ENCODE assay signal across 30 cellular contexts in genomic region chr10:77400041-77400440, GRCh38.
DNase-seq lines count a peak whose midpoint lies in the region; ATAC-seq, FAIRE-seq and TF ChIP-seq lines count a peak whose summit lies in the region.
"Had no signal": no experiment of that assay in that cellular context is flagged by ENCODE, and none has a peak within 500 bp of the region (broad histone marks: within the 10 kb centered on the region; RNA-seq: fewer than 3 reads in every experiment).

No MANE protein-coding gene starts in this region.

- in situ Hi-C loops in HepG2 (cut with HindIII; ENCODE audit: extremely low pct_ligation_motif_present, low pct_unique_long_range_greater_than_20kb) = no loop called here

- no peak overlapping the region for H3K4me2 ChIP-seq in HepG2 (ENCODE audit: low read depth, low read length)
- H3K4me2 ChIP-seq: A549 had no signal

- no peaks in the 10 kb centered on the region for H3K79me2 ChIP-seq in HepG2 (ENCODE audit: insufficient read depth, low read length)

- no peak for TF ChIP-seq RAD21 in HepG2 (CRISPR knock-in tag; IDR thresholded peaks at IDR 0.05)

- H2AFZ ChIP-seq in HepG2 (ENCODE audit: low read length) = no peak overlapping the region

- H3K9me3 ChIP-seq in esophagus muscularis mucosa (no peaks in the 10 kb centered on the region), tibial artery (no peaks in the 10 kb centered on the region), HepG2 (ENCODE audit: low read length) (no peaks in the 10 kb centered on the region)
- H3K9me3 ChIP-seq: A549, mucosa of descending colon, suprapubic skin had no signal

- peaks cover 0 to 24% (median 15%) of the 10 kb centered on the region in 4 donors for H3K4me1 ChIP-seq in esophagus muscularis mucosa
- H3K4me1 ChIP-seq in tibial artery = peaks cover 0 to 24% (median 19%) of the 10 kb centered on the region in 4 donors
- H3K4me1 ChIP-seq in HepG2 (ENCODE audit: insufficient read depth, low read length) = no peaks in the 10 kb centered on the region
- H3K4me1 ChIP-seq: suprapubic skin had no signal

- H4K20me1 ChIP-seq in HepG2 (ENCODE audit: insufficient read depth, low read length) = no peaks in the 10 kb centered on the region

- no peak for FAIRE-seq in HepG2 (lab: Jason Lieb, UNC)
- FAIRE-seq: A549, colon, D721Med had no signal

- CTCF ChIA-PET in HepG2 (lab: Yijun Ruan, JAX; ENCODE audit: low intra/inter-chr PET ratio, low total read pairs) = no interaction called here

- no peak overlapping the region for H3K9ac ChIP-seq in HepG2 (ENCODE audit: insufficient read depth, low read depth, low read length)

- H3K27ac ChIP-seq in esophagus muscularis mucosa (replicated peaks in 1 of 4) = peak overlapping the region in 3 of 4 donors; percentile 8 to 33 (median 27)
- peak overlapping the region; percentile 41 to 45 for H3K27ac ChIP-seq in tibial artery
- H3K27ac ChIP-seq in HepG2 (ENCODE audit: extremely low read length, insufficient read depth, low read length) = no peak overlapping the region
- H3K27ac ChIP-seq: A549, SK-N-MC, skin epidermis, suprapubic skin had no signal

- ATAC-seq in HepG2 = no peak
- ATAC-seq: A549; left cardiac atrium; mucosa of descending colon; natural killer cell; stimulated activated naive B cell treated with anti-CD40 and anti-IgM and Interleukin-4, amounts not matched to agents 10 μg/mL and 1 μg/mL and 100 μg/mL, for 72 hours; WTC11 had no signal

- no TSS peak for BruUV-seq in HepG2 (replicated peaks; lab: Mats Ljungman, UMichigan)

- 58% methylated on average over 4 of the region's 4 CpGs for WGBS in esophagus muscularis mucosa
- WGBS in HepG2 (ENCODE audit: low lambda C conversion rate) = 6% methylated on average over 4 of the region's 4 CpGs

- intact Hi-C loops in esophagus muscularis mucosa (cut with DNase I) = no loop called here
- intact Hi-C loops in tibial artery (cut with DNase I; ENCODE audit: low total_unique reads) = no loop called here
- intact Hi-C loops in cardiac septum (cut with DNase I) = no loop called here
- intact Hi-C loops in HepG2 (cut with micrococcal nuclease; ENCODE audit: unreplicated experiment) = no loop called here

- H3K4me3 ChIP-seq in esophagus muscularis mucosa (no peak overlapping the region), tibial artery (no peak overlapping the region), HepG2 (replicated peaks in 1 of 3; ENCODE audit: insufficient read depth in 1 of 3, low read depth in 2 of 3, low read length in 3 of 3) (no peak overlapping the region)
- H3K4me3 ChIP-seq: A549, mucosa of descending colon, SK-N-MC, skin epidermis, suprapubic skin had no signal

- TF ChIP-seq POLR2A in esophagus muscularis mucosa (IDR thresholded peaks at IDR 0.05; ENCODE audit: low read depth) = no peak
- TF ChIP-seq POLR2A in HepG2 (IDR thresholded peaks at IDR 0.05; ENCODE audit: insufficient read depth in 1 of 2, low read depth in 2 of 2, low read length in 2 of 2) = no peak

- DNase-seq in NCI-H1417 (lab: John Stamatoyannopoulos, UW) = peak in 2 of 3 experiments; percentile 39 to 60
- no peak for DNase-seq in NCI-H1417 treated with DMSO at 0.1 percent for 48 hours (lab: John Stamatoyannopoulos, UW)
- DNase-seq in NCI-H345 (lab: John Stamatoyannopoulos, UW) = peak; percentile 49
- DNase-seq in esophagus muscularis mucosa (ENCODE audit: extremely low spot score) = no peak
- DNase-seq in tibial artery = no peak
- DNase-seq in cardiac septum (ENCODE audit: low spot score) = no peak
- DNase-seq in HepG2 (ENCODE audit: low spot score) = no peak
- DNase-seq in HCEC 1CT = no peak
- DNase-seq: activated CD4-positive, alpha-beta T cell treated with anti-CD3 and anti-CD28 coated beads, Interleukin-2, amount 10 ng/mL, durations not matched to agents 7 days and 5 days; activated effector memory CD4-positive, alpha-beta T cell treated with anti-CD3 and anti-CD28 coated beads, Interleukin-2, amount 50 U/mL, for 16 hours; activated naive CD8-positive, alpha-beta T cell treated with anti-CD3 and anti-CD28 coated beads for 36 hours; activated T-cell treated with anti-CD3 and anti-CD28 coated beads, Interleukin-2, amount 50 U/mL, for 1 hour; anterior cingulate cortex; CD4-positive, CD25-positive, alpha-beta regulatory T cell; hypothalamus; immature natural killer cell; left cardiac atrium; mucosa of descending colon; natural killer cell; NCI-H187; NK-92 treated with Interleukin-12 subunit alpha and Interleukin-12 subunit beta, amount 100 ng/mL, for 24 hours; stimulated activated naive B cell treated with anti-CD40 and anti-IgM and Interleukin-4, amounts not matched to agents 10 μg/mL and 1 μg/mL and 100 μg/mL, for 72 hours; T-helper 1 cell had no signal

- TF ChIP-seq EP300 in esophagus muscularis mucosa (IDR thresholded peaks at IDR 0.05) (no peak), HepG2 (IDR thresholded peaks at IDR 0.05; ENCODE audit: low read depth in 2 of 2, low read length in 2 of 2) (no peak), HepG2 (CRISPR knock-in tag; IDR thresholded peaks at IDR 0.05; ENCODE audit: borderline replicate concordance) (no peak)

- TF ChIP-seq CTCF in esophagus muscularis mucosa (IDR thresholded peaks at IDR 0.05) = no peak
- no peak for TF ChIP-seq CTCF in tibial artery (IDR thresholded peaks at IDR 0.05)
- TF ChIP-seq CTCF in HepG2 (CRISPR knock-in tag; IDR thresholded peaks at IDR 0.05) = no peak

- H3K27me3 ChIP-seq in esophagus muscularis mucosa (no peaks in the 10 kb centered on the region), tibial artery (no peaks in the 10 kb centered on the region), HepG2 (ENCODE audit: control insufficient read depth in 1 of 2, insufficient read depth in 2 of 2, low read length in 2 of 2) (no peaks in the 10 kb centered on the region; a peak in 1 of 5 replicates)

- POLR2A ChIA-PET in HepG2 (lab: Yijun Ruan, JAX) = no interaction called here

- peaks cover 0 to 11% (median 4%) of the 10 kb centered on the region in 4 donors for H3K36me3 ChIP-seq in esophagus muscularis mucosa
- H3K36me3 ChIP-seq in tibial artery = peaks cover 0 to 13% (median 5%) of the 10 kb centered on the region in 3 donors
- no peaks in the 10 kb centered on the region for H3K36me3 ChIP-seq in HepG2 (replicated peaks in 1 of 2; ENCODE audit: control insufficient read depth in 1 of 2, insufficient read depth in 2 of 2, low read length in 2 of 2)
- H3K36me3 ChIP-seq: suprapubic skin had no signal

TF ChIP-seq in HepG2, 621 proteins besides CTCF, POLR2A, EP300 and RAD21 (continues in another document):
- no peak for TF ChIP-seq ZNF569 (CRISPR knock-in tag; IDR thresholded peaks at IDR 0.05; ENCODE audit: borderline replicate concordance)
- TF ChIP-seq ZBTB14 (CRISPR knock-in tag; IDR thresholded peaks at IDR 0.05) = no peak
- TF ChIP-seq ZNF503 (CRISPR knock-in tag; IDR thresholded peaks at IDR 0.05) = no peak
- no peak for TF ChIP-seq ZNF101 (CRISPR knock-in tag; IDR thresholded peaks at IDR 0.05; ENCODE audit: borderline replicate concordance, low read depth)
- TF ChIP-seq ATRX (CRISPR knock-in tag; IDR thresholded peaks at IDR 0.05; ENCODE audit: borderline replicate concordance) = no peak
- TF ChIP-seq RFX5 (IDR thresholded peaks at IDR 0.05; ENCODE audit: low read depth, low read length) = no peak
- TF ChIP-seq ZIK1 (CRISPR knock-in tag; IDR thresholded peaks at IDR 0.05; ENCODE audit: borderline replicate concordance, low read depth) = no peak
- TF ChIP-seq CHD4 (IDR thresholded peaks at IDR 0.05; ENCODE audit: borderline replicate concordance, low read length) = no peak
- TF ChIP-seq RORA (CRISPR knock-in tag; IDR thresholded peaks at IDR 0.05) = no peak
- TF ChIP-seq ZNF343 (CRISPR knock-in tag; IDR thresholded peaks at IDR 0.05) = no peak

Comparison
In these comparisons a context has a peak if more than half of its experiments do, and no peak if none do; other contexts are left out.
1. DNase-seq: peak in NCI-H1417 (2 of 3) and NCI-H345 (single experiment); none in NCI-H1417 treated with DMSO at 0.1 percent for 48 hours (single experiment), esophagus muscularis mucosa (single experiment), tibial artery (0 of 2), cardiac septum (single experiment), HepG2 (single experiment) and HCEC 1CT (single experiment).